Comparison of ENCODE assay signal across 25 cellular contexts in genomic region chr4:178856139-178856800, GRCh38.
"Had no signal": no experiment of that assay in that cellular context is flagged by ENCODE, and none has a peak within 500 bp of the region (broad histone marks: within the 10 kb centered on the region; RNA-seq: fewer than 3 reads in every experiment).

No MANE protein-coding gene starts in this region.

- H3K4me3 ChIP-seq: ascending aorta, breast epithelium, cardiac muscle cell, coronary artery, dorsolateral prefrontal cortex had no signal

- H3K9me3 ChIP-seq: ascending aorta, breast epithelium had no signal

- H3K4me1 ChIP-seq: ascending aorta, breast epithelium had no signal

- H3K36me3 ChIP-seq: ascending aorta, breast epithelium, cardiac muscle cell had no signal

- H3K27ac ChIP-seq: ascending aorta, breast epithelium, cardiac muscle cell, coronary artery, dorsolateral prefrontal cortex had no signal

- H3K27me3 ChIP-seq: ascending aorta, breast epithelium, cardiac muscle cell, dorsolateral prefrontal cortex had no signal

- DNase-seq: activated CD4-positive, alpha-beta memory T cell treated with anti-CD3 and anti-CD28 coated beads, Interleukin-2, amount 10 ng/mL, durations not matched to agents 7 days and 5 days; activated CD4-positive, alpha-beta T cell treated with anti-CD3 and anti-CD28 coated beads for 1 hour; activated CD4-positive, alpha-beta T cell treated with anti-CD3 and anti-CD28 coated beads for 4 hours; activated CD4-positive, alpha-beta T cell treated with anti-CD3 and anti-CD28 coated beads, Interleukin-2, amount 10 ng/mL, durations not matched to agents 7 days and 5 days; activated CD4-positive, alpha-beta T cell treated with anti-CD3 and anti-CD28 coated beads, Interleukin-2, amount 50 U/mL, for 4 hours; activated CD8-positive, alpha-beta memory T cell treated with anti-CD3 and anti-CD28 coated beads, Interleukin-2, amount 50 U/mL, for 48 hours; activated gamma-delta T cell; activated naive CD4-positive, alpha-beta T cell; activated naive CD4-positive, alpha-beta T cell treated with anti-CD3 and anti-CD28 coated beads, Interleukin-2, amount 10 ng/mL, durations not matched to agents 7 days and 5 days; activated naive CD8-positive, alpha-beta T cell treated with anti-CD3 and anti-CD28 coated beads, Interleukin-2, amount 10 ng/mL, durations not matched to agents 7 days and 5 days; activated T-cell treated with anti-CD3 and anti-CD28 coated beads for 4 hours; activated T-cell treated with anti-CD3 and anti-CD28 coated beads, Interleukin-2, amount 50 U/mL, for 24 hours; activated T-cell treated with anti-CD3 and anti-CD28 coated beads, Interleukin-2, amount 50 U/mL, for 72 hours; central memory CD4-positive, alpha-beta T cell; dorsolateral prefrontal cortex; effector memory CD4-positive, alpha-beta T cell; endodermal cell; foreskin fibroblast; T-helper 2 cell had no signal

- ATAC-seq: activated naive CD4-positive, alpha-beta T cell treated with anti-CD3 and anti-CD28 coated beads, Interleukin-2, amount 50 U/mL, for 72 hours; activated T-cell treated with anti-CD3 and anti-CD28 coated beads, Interleukin-2, amount 50 U/mL, for 72 hours; esophagus mucosa had no signal
